1 cellular context compared by ENCODE assay signal in the genomic region with DNA sequence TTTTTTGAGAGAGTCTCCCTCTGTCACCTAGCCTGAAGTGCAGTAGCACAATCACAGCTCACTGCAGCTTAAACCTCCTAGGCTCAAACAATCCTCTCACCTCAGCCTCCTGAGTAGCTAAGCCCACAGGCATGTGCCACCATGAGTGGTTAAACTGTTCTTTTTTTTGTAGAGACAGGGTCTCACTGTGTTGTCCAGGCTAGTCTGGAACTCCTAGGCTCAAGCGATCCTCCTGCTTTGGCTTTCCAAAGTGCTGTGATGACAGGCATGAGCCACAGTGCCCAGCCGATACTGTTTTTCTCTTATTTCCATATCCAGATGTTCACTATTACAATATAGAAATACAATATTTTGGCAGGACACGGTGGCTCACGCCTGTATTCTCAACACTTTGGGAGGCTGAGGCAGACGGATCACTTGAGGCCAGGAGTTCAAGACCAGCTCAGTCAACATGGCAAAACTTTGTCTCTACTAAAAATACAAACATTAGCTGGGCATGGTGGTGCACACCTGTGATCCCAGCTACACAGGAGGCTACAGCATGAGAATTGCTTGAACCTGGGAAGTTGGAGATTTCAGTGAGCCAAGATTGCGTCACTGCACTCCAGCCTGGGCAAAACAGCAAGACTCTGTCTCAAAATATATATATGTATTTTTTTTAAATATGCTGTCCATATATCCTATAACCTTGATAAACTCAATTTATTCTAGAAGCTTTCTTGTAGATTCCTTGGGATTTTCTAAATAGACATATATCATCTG.
A peak's percentile ranks its signal among the peaks of the same experiment; 100 is the strongest.
TF ChIP-seq lines count a peak whose summit lies in the region.

No MANE protein-coding gene starts in this region.

TF ChIP-seq in HepG2, 621 proteins besides CTCF, POLR2A, EP300 and RAD21 (continued from another document):
- TF ChIP-seq, protein P1, sequence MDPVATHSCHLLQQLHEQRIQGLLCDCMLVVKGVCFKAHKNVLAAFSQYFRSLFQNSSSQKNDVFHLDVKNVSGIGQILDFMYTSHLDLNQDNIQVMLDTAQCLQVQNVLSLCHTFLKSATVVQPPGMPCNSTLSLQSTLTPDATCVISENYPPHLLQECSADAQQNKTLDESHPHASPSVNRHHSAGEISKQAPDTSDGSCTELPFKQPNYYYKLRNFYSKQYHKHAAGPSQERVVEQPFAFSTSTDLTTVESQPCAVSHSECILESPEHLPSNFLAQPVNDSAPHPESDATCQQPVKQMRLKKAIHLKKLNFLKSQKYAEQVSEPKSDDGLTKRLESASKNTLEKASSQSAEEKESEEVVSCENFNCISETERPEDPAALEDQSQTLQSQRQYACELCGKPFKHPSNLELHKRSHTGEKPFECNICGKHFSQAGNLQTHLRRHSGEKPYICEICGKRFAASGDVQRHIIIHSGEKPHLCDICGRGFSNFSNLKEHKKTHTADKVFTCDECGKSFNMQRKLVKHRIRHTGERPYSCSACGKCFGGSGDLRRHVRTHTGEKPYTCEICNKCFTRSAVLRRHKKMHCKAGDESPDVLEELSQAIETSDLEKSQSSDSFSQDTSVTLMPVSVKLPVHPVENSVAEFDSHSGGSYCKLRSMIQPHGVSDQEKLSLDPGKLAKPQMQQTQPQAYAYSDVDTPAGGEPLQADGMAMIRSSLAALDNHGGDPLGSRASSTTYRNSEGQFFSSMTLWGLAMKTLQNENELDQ (CRISPR knock-in tag; IDR thresholded peaks at IDR 0.05; ENCODE audit: borderline replicate concordance) = no peak
- TF ChIP-seq NONO (IDR thresholded peaks at IDR 0.05) (no peak), NONO (CRISPR knock-in tag; conservative IDR thresholded peaks at IDR 0.05) (no peak), ZNF598 (CRISPR knock-in tag; IDR thresholded peaks at IDR 0.05; ENCODE audit: borderline replicate concordance) (0 out of 2 replicates have a peak, but pooled peaks have one; percentile 49), SUZ12 (IDR thresholded peaks at IDR 0.05; ENCODE audit: low read depth, low read length) (no peak), GPN1 (CRISPR knock-in tag; IDR thresholded peaks at IDR 0.05; ENCODE audit: borderline replicate concordance) (no peak), CEBPB (IDR thresholded peaks at IDR 0.05; ENCODE audit: borderline replicate concordance, low read depth, low read length) (peak; percentile 79), ZNF121 (CRISPR knock-in tag; IDR thresholded peaks at IDR 0.05) (peak; percentile 92)
- TF ChIP-seq, protein P2, sequence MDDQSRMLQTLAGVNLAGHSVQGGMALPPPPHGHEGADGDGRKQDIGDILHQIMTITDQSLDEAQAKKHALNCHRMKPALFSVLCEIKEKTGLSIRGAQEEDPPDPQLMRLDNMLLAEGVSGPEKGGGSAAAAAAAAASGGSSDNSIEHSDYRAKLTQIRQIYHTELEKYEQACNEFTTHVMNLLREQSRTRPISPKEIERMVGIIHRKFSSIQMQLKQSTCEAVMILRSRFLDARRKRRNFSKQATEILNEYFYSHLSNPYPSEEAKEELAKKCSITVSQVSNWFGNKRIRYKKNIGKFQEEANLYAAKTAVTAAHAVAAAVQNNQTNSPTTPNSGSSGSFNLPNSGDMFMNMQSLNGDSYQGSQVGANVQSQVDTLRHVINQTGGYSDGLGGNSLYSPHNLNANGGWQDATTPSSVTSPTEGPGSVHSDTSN (CRISPR knock-in tag; IDR thresholded peaks at IDR 0.05; ENCODE audit: borderline replicate concordance) = no peak
